25 cellular contexts compared by ENCODE assay signal in the genomic region with DNA sequence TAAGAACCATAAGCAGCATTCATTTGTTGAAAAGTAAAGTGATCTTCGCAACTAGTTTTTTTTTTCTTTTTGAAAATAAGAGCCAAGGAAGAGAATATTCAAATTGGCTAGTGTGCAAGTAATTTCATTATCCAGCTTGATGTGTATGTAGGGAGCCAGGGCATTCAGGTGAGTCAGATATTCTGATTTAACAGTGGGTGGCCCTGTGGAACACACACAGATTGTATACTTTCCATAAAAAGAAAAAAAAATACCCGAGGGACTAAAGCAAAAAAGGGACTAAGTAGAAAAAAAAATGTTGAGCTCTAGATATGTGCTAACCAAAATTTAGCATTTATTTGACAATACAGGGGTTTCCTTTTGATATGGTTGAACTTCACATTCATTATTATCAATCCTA.
"Had no signal": no experiment of that assay in that cellular context is flagged by ENCODE, and none has a peak within 500 bp of the region (broad histone marks: within the 10 kb centered on the region; RNA-seq: fewer than 3 reads in every experiment).

No MANE protein-coding gene starts in this region.

- DNase-seq: dermis blood vessel endothelial cell; dorsolateral prefrontal cortex; effector CD4-positive, alpha-beta T cell; effector memory CD4-positive, alpha-beta T cell; erythroblast; esophagus squamous epithelium; foreskin fibroblast; foreskin melanocyte; gastrocnemius medialis; heart left ventricle; hypothalamus; immature natural killer cell; left cardiac atrium; left lung; left ventricle myocardium superior; lower lobe of right lung; mesenchymal stem cell; mucosa of descending colon; naive B cell; natural killer cell had no signal

- H3K27me3 ChIP-seq: dorsolateral prefrontal cortex, esophagus squamous epithelium, gastrocnemius medialis, heart left ventricle, hepatocyte, left lung had no signal

- H3K4me1 Mint-ChIP-seq: immature natural killer cell, natural killer cell had no signal

- H3K4me1 ChIP-seq: left lung, lower lobe of right lung had no signal

- H3K36me3 Mint-ChIP-seq: immature natural killer cell, mesothelial cell of epicardium, naive B cell, natural killer cell had no signal

- H3K9me3 Mint-ChIP-seq: immature natural killer cell, mesothelial cell of epicardium, natural killer cell had no signal

- H3K27ac Mint-ChIP-seq: immature natural killer cell, mesothelial cell of epicardium, natural killer cell had no signal

- H3K4me3 Mint-ChIP-seq: immature natural killer cell, mesothelial cell of epicardium, naive B cell, natural killer cell had no signal

- ATAC-seq: esophagus mucosa, gastrocnemius medialis, heart left ventricle, left cardiac atrium, left lung, left ventricle myocardium superior, lower lobe of right lung, mucosa of descending colon, natural killer cell had no signal

- H3K4me3 ChIP-seq: coronary artery, dorsolateral prefrontal cortex, esophagus squamous epithelium, gastrocnemius medialis, heart left ventricle, hepatocyte, left lung, lower lobe of right lung, mucosa of descending colon had no signal

- H3K9me3 ChIP-seq: esophagus squamous epithelium, gastrocnemius medialis, heart left ventricle, left lung, lower lobe of right lung, mucosa of descending colon had no signal

- H3K36me3 ChIP-seq: esophagus squamous epithelium, gastrocnemius medialis, heart left ventricle, left lung, lower lobe of right lung had no signal

- H3K27ac ChIP-seq: epithelial cell of prostate, esophagus squamous epithelium, gastrocnemius medialis, heart left ventricle, hepatocyte, left lung, lower lobe of right lung had no signal
